In genomic region chr1:71047635-71048607, GRCh38 we compare ENCODE assay signal across 8 cellular contexts. TPM values are rescaled to one million over a fixed set of nuclear protein-coding genes. Genes with fewer than 3 reads are reported as not detected.
DNase-seq lines count a peak whose midpoint lies in the region; ATAC-seq and TF ChIP-seq lines count a peak whose summit lies in the region.

Gene PTGER3 (minus strand): TSS chr1:71047816. CDS start chr1:71047577, 239 bp downstream.

- H3K79me2 ChIP-seq in neural progenitor cell (ENCODE audit: low read depth): no peaks in the 10 kb centered on the region

- peaks cover 45% of the 10 kb centered on the region for H3K27me3 ChIP-seq in neural progenitor cell

- H3K36me3 Mint-ChIP-seq in neural progenitor cell: peaks cover 2% of the 10 kb centered on the region

- H3K27ac Mint-ChIP-seq in neural progenitor cell: no peak within 1 kb of the TSS

- H3K27ac ChIP-seq in neural progenitor cell: no peak within 1 kb of the TSS
- H3K27ac ChIP-seq in urinary bladder (ENCODE audit: low read depth): no peak within 1 kb of the TSS

- peak within 1 kb of the TSS; percentile 80 for H3K4me2 ChIP-seq in neural progenitor cell

- H3K9me3 ChIP-seq in neural progenitor cell (ENCODE audit: low read depth): no peaks in the 10 kb centered on the region

- TF ChIP-seq CTCF in fibroblast of mammary gland (conservative IDR thresholded peaks at IDR 0.05; ENCODE audit: control insufficient read depth, insufficient read depth, low read depth, low read length) (no peak), neural progenitor cell (IDR thresholded peaks at IDR 0.05) (no peak)

- WGBS in urinary bladder: 8% methylated on average over 56 of the region's 56 CpGs

- peak within 1 kb of the TSS; percentile 82 for H2AFZ ChIP-seq in neural progenitor cell (replicated peaks)

- ATAC-seq in GM21390 (IDR thresholded peaks at IDR 0.05; ENCODE audit: unreplicated experiment): peak; percentile 41
- no peak for ATAC-seq in HG03521 (IDR thresholded peaks at IDR 0.05; ENCODE audit: unreplicated experiment)

- H4K20me1 ChIP-seq in neural progenitor cell (ENCODE audit: low read depth): no peaks in the 10 kb centered on the region

- H3K4me1 ChIP-seq in neural progenitor cell (no peaks in the 10 kb centered on the region), urinary bladder (ENCODE audit: insufficient read depth) (no peaks in the 10 kb centered on the region)

- H3K4me3 Mint-ChIP-seq in neural progenitor cell: peak within 1 kb of the TSS; percentile 84

- H3K36me3 ChIP-seq in neural progenitor cell (no peaks in the 10 kb centered on the region), urinary bladder (ENCODE audit: insufficient read depth) (no peaks in the 10 kb centered on the region)

- peak; percentile 71 for DNase-seq in AG20443 (ENCODE audit: low spot score)
- peak; percentile 22 for DNase-seq in NCI-H2171 treated with DMSO at 0.1 percent for 48 hours (lab: John Stamatoyannopoulos, UW)
- DNase-seq in activated T-cell treated with anti-CD3 and anti-CD28 coated beads for 48 hours (ENCODE audit: low read depth): peak; percentile 31
- DNase-seq in fibroblast of mammary gland (ENCODE audit: low read depth): no peak
- peak; percentile 87 for DNase-seq in neural progenitor cell (ENCODE audit: low spot score)

- peaks cover 4% of the 10 kb centered on the region for H3K4me1 Mint-ChIP-seq in neural progenitor cell

- peaks cover 20% of the 10 kb centered on the region for H3K27me3 Mint-ChIP-seq in neural progenitor cell (ENCODE audit: insufficient read depth, low read depth)

- no peaks in the 10 kb centered on the region for H3F3A ChIP-seq in neural progenitor cell (ENCODE audit: low read depth)

- no peak within 1 kb of the TSS for H3K9ac ChIP-seq in neural progenitor cell

- no peaks in the 10 kb centered on the region for H3K9me3 Mint-ChIP-seq in neural progenitor cell

- peak within 1 kb of the TSS; percentile 30 for H3K4me3 ChIP-seq in fibroblast of mammary gland (ENCODE audit: control insufficient read depth, low read depth, low read length)
- peak within 1 kb of the TSS; percentile 59 for H3K4me3 ChIP-seq in neural progenitor cell
- H3K4me3 ChIP-seq in urinary bladder (ENCODE audit: low read depth, low read length): peak within 1 kb of the TSS; percentile 45

RNA-seq across cellular contexts. Expression of gene PTGER3, which starts in this region (rescaled TPM):
- total RNA-seq in neural progenitor cell (ENCODE audit: low replicate concordance) (under 0.01 and 0.09 TPM in 2 replicates), urinary bladder (36.0 TPM)
- polyA plus RNA-seq in urinary bladder: 16.0 TPM

Comparison
In these comparisons a context has a peak if more than half of its experiments do, and no peak if none do; other contexts are left out.
1. RNA of gene PTGER3 (total RNA-seq): 36.0 TPM in urinary bladder (single experiment); under 0.01 to 0.09 TPM in neural progenitor cell; every median in the first group is over 10 times any median in the second.
2. Peak in DNase-seq, H3K4me3 ChIP-seq and H3K4me2 ChIP-seq in neural progenitor cell; RNA of the gene not detected or under 1 TPM.
3. Peak in every context shown above with its lines, with median percentiles within 50 percentile points of each other: H3K4me3 ChIP-seq.